Comparison of ENCODE assay signal across 8 cellular contexts in the genomic region with DNA sequence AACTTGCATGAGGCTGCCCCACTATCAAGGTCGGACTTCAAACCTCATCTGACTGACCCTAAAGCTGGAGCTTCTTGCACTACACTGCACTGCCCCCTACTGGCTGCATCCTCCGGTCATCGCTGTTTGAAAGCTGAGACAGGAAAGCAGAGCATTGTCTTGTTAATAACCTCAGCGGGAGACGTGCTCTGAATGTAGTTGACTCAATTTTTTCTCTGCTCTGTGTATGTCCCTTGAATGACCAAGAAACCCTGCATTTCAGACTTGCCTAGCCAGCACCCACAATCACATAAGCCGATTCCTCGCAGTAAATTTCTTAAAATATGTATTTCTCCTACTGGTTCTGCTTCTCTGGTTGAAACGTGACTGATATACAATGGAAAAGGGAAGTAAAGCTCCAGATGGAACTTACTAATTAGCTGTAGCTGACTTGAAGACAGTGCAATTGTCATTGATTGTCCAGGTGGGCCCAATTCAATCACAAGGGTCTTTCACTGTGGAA. TPM values are rescaled to one million over a fixed set of nuclear protein-coding genes. Genes with fewer than 3 reads are reported as not detected.
A peak's percentile ranks its signal among the peaks of the same experiment; 100 is the strongest.
DNase-seq lines count a peak whose midpoint lies in the region; ATAC-seq and TF ChIP-seq lines count a peak whose summit lies in the region.

No MANE protein-coding gene starts in this region.

- H3K27me3 ChIP-seq in adipocyte (replicated peaks; ENCODE audit: control insufficient read depth, insufficient read depth, low read length) = no peaks in the 10 kb centered on the region
- peaks cover 7% of the 10 kb centered on the region for H3K27me3 ChIP-seq in left ventricle myocardium inferior (ENCODE audit: low read depth)

- H3K9ac ChIP-seq in adipocyte (ENCODE audit: low read length) = peak overlapping the region; percentile 77

- no peak overlapping the region for H3K27ac ChIP-seq in left ventricle myocardium inferior (replicated peaks)

- peak overlapping the region; percentile 43 for H3K4me3 ChIP-seq in adipocyte (ENCODE audit: low read length)
- peak overlapping the region; percentile 17 for H3K4me3 ChIP-seq in left ventricle myocardium inferior

- TF ChIP-seq CTCF in GM12872 (IDR thresholded peaks at IDR 0.05; ENCODE audit: insufficient read depth, low read depth, low read length) (peak; percentile 96), left ventricle myocardium inferior (IDR thresholded peaks at IDR 0.05; ENCODE audit: borderline replicate concordance) (peak; percentile 92)

- H3K4me1 ChIP-seq in adipocyte (ENCODE audit: control insufficient read depth, insufficient read depth, low read length) (peaks cover 5% of the 10 kb centered on the region), left ventricle myocardium inferior (peaks cover 4% of the 10 kb centered on the region)

- intact Hi-C loops in left ventricle myocardium inferior (cut with micrococcal nuclease) = no loop called here

- H3K9me3 ChIP-seq in adipocyte (ENCODE audit: control insufficient read depth, low read length) = peaks cover 5% of the 10 kb centered on the region
- H3K9me3 ChIP-seq in left ventricle myocardium inferior (replicated peaks) = peaks cover 12% of the 10 kb centered on the region

- H3K36me3 ChIP-seq in adipocyte (ENCODE audit: control insufficient read depth, insufficient read depth, low read length, severe bottlenecking) (no peaks in the 10 kb centered on the region), left ventricle myocardium inferior (no peaks in the 10 kb centered on the region)

- ATAC-seq in HG02678 (IDR thresholded peaks at IDR 0.05; ENCODE audit: unreplicated experiment) = peak; percentile 85

- DNase-seq in NCI-H1417 (lab: John Stamatoyannopoulos, UW) (peak; percentile 90 to 98 (median 91)), SW 1271 (lab: John Stamatoyannopoulos, UW) (peak; percentile 13 to 73), adipocyte (ENCODE audit: low read depth) (peak; percentile 96), left ventricle myocardium inferior (peak; percentile 89), retina (peak; percentile 86), cortex of kidney (lab: John Stamatoyannopoulos, UW) (no peak)

RNA-seq across cellular contexts. Expression of a gene that starts 27.8 kb away (rescaled TPM):
- total RNA-seq in left ventricle myocardium inferior = 5.3 TPM

RNA-seq across cellular contexts. Expression of a gene that starts 36.3 kb away (rescaled TPM):
- total RNA-seq in left ventricle myocardium inferior = 13.4 TPM
